In the genomic region with DNA sequence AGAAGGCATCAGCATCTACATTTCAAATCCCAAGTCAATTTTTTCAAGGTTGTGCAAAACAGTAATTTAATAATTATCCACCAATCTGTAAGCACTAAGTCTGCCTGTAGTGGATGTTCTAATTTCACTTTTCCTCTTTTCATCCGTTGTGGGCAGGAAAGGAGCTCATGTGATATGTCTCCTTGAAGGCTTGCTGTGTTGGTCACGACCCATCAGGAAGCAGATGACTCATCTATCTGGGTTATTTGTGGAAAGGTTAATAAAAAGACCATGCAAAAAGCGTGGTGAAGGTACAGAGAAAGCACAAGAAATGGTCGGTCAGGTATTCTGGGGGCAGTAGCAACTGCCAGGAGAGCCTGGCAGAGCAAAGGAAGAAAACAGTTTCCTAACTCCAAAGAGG, we compare ENCODE assay signal across 17 cellular contexts.
DNase-seq lines count a peak whose midpoint lies in the region; ATAC-seq and TF ChIP-seq lines count a peak whose summit lies in the region.
"Had no signal": no experiment of that assay in that cellular context is flagged by ENCODE, and none has a peak within 500 bp of the region (broad histone marks: within the 10 kb centered on the region; RNA-seq: fewer than 3 reads in every experiment).

No MANE protein-coding gene starts in this region.

- ATAC-seq in foreskin keratinocyte (peak; percentile 24), HG03097 (IDR thresholded peaks at IDR 0.05; ENCODE audit: low FRiP score, unreplicated experiment) (no peak)
- ATAC-seq: GM23338 had no signal

- no peak for TF ChIP-seq CTCF in foreskin keratinocyte (conservative IDR thresholded peaks at IDR 0.05)

- DNase-seq in Kasumi-1 (lab: John Stamatoyannopoulos, UW), result peak; percentile 36 to 50
- peak; percentile 11 for DNase-seq in RKO (ENCODE audit: low spot score)
- DNase-seq in foreskin keratinocyte, result no peak
- peak; percentile 77 for DNase-seq in renal cortical epithelial cell (ENCODE audit: low read depth)
- no peak for DNase-seq in effector CD4-positive, alpha-beta T cell
- DNase-seq in SK-N-DZ (ENCODE audit: low spot score), result no peak
- DNase-seq: CD4-positive, alpha-beta memory T cell; DND-41; NCI-H1417 treated with DMSO at 0.1 percent for 48 hours; NCI-H2029; NCI-H2171 treated with DMSO at 0.1 percent for 48 hours; NCI-H510A; NCI-H774; PC-9 had no signal

- no peaks in the 10 kb centered on the region for H3K27me3 ChIP-seq in foreskin keratinocyte
- H3K27me3 ChIP-seq: SJSA1 had no signal

- H3K4me1 ChIP-seq in foreskin keratinocyte, result no peaks in the 10 kb centered on the region
- H3K4me1 ChIP-seq: SJSA1 had no signal

- no peak overlapping the region for H3K27ac ChIP-seq in foreskin keratinocyte
- H3K27ac ChIP-seq: PC-9, SJSA1 had no signal

Comparison
In these comparisons a context has a peak if more than half of its experiments do, and no peak if none do; other contexts are left out.
1. DNase-seq: peak in Kasumi-1 (2 of 2), RKO (single experiment) and renal cortical epithelial cell (single experiment); none in foreskin keratinocyte (0 of 2), effector CD4-positive, alpha-beta T cell (single experiment) and SK-N-DZ (single experiment).